19 cellular contexts compared by ENCODE assay signal in the genomic region with DNA sequence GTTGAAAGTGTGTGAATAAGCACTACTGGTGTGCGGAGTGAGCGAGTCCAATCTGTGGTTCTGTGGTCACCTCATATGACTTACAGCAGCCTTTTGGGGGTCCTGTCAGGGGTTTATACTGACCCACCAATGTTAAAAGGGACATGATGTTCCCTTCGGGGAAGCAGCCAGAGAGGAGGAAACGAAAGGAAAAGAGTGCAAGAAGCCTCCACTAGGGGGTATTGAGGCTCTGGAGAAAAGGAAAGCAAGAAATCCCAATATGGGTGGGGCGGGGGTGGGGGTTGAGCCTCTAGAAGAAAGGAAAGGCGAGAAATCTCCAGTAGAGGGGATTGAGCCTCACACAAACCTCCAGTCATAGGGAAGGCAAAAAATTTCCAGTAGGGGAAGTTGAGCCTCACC.
A peak's percentile ranks its signal among the peaks of the same experiment; 100 is the strongest.
DNase-seq lines count a peak whose midpoint lies in the region; FAIRE-seq and TF ChIP-seq lines count a peak whose summit lies in the region.
"Had no signal": no experiment of that assay in that cellular context is flagged by ENCODE, and none has a peak within 500 bp of the region (broad histone marks: within the 10 kb centered on the region; RNA-seq: fewer than 3 reads in every experiment).

No MANE protein-coding gene starts in this region.

- H3K4me3 Mint-ChIP-seq in chondrocyte (ENCODE audit: unreplicated experiment) (no peak overlapping the region), nephron progenitor cell (peak overlapping the region; percentile 5)
- H3K4me3 Mint-ChIP-seq: CD14-positive monocyte; CD8-positive, alpha-beta T cell; IgD-negative memory B cell had no signal

- no peak for FAIRE-seq in GM12892 (lab: Jason Lieb, UNC)
- FAIRE-seq: D721Med, G401.6, GM19239 had no signal

- no peak overlapping the region for H3K27ac Mint-ChIP-seq in chondrocyte (ENCODE audit: unreplicated experiment)
- peak overlapping the region; percentile 76 for H3K27ac Mint-ChIP-seq in nephron progenitor cell
- H3K27ac Mint-ChIP-seq: CD8-positive, alpha-beta T cell; IgD-negative memory B cell had no signal

- TF ChIP-seq POLR2A in GM12892 (IDR thresholded peaks at IDR 0.05; ENCODE audit: low read depth, low read length): no peak

- in situ Hi-C loops in SK-MEL-5 (cut with HindIII; ENCODE audit: low pct_unique_long_range_greater_than_20kb, low sequenced_read_pairs): no loop called here

- peaks cover 6% of the 10 kb centered on the region for H3K36me3 Mint-ChIP-seq in chondrocyte (ENCODE audit: low read depth)
- peaks cover 10% of the 10 kb centered on the region for H3K36me3 Mint-ChIP-seq in nephron progenitor cell (ENCODE audit: low read depth)
- H3K36me3 Mint-ChIP-seq: CD14-positive monocyte; CD8-positive, alpha-beta T cell had no signal

- TF ChIP-seq CTCF in GM12872 (IDR thresholded peaks at IDR 0.05; ENCODE audit: insufficient read depth, low read depth, low read length) (0 out of 3 replicates have a peak, but pooled peaks have one; percentile 3), chondrocyte (IDR thresholded peaks at IDR 0.05) (peak; percentile 39), nephron progenitor cell (IDR thresholded peaks at IDR 0.05) (no peak)

- DNase-seq in SK-MEL-5 (ENCODE audit: low read depth, low spot score): peak; percentile 24
- DNase-seq in chondrocyte (ENCODE audit: low spot score): no peak
- DNase-seq in nephron progenitor cell: no peak
- DNase-seq in NCI-H748 treated with DMSO at 0.1 percent for 48 hours (lab: John Stamatoyannopoulos, UW): no peak
- DNase-seq in inferior parietal cortex (ENCODE audit: extremely low spot score): no peak
- no peak for DNase-seq in GM12892 (ENCODE audit: insufficient read length)
- DNase-seq in activated CD4-positive, alpha-beta T cell treated with anti-CD3 and anti-CD28 coated beads, Interleukin-2, amount 50 U/mL, for 1 hour: no peak
- DNase-seq: CD8-positive, alpha-beta T cell; COR-L47; DMS153; DMS79 treated with DMSO at 0.1 percent for 48 hours; EL; GM23248 had no signal

- H3K27me3 Mint-ChIP-seq in chondrocyte (ENCODE audit: low read depth) (no peaks in the 10 kb centered on the region), nephron progenitor cell (ENCODE audit: low read depth, poor library complexity) (peaks cover 14% of the 10 kb centered on the region)

- peaks cover 12% of the 10 kb centered on the region for H3K4me1 Mint-ChIP-seq in chondrocyte (ENCODE audit: low read depth)
- H3K4me1 Mint-ChIP-seq in nephron progenitor cell: peaks cover 51% of the 10 kb centered on the region
- H3K4me1 Mint-ChIP-seq: CD14-positive monocyte, IgD-negative memory B cell had no signal

- H3K9me3 Mint-ChIP-seq in chondrocyte (ENCODE audit: low read depth): peaks cover 18% of the 10 kb centered on the region
- H3K9me3 Mint-ChIP-seq in nephron progenitor cell: peaks cover 52% of the 10 kb centered on the region
